Comparison of ENCODE assay signal across 9 cellular contexts in genomic region chr3:156751461-156752025, GRCh38.
A peak's percentile ranks its signal among the peaks of the same experiment; 100 is the strongest.
DNase-seq lines count a peak whose midpoint lies in the region; ATAC-seq and TF ChIP-seq lines count a peak whose summit lies in the region.
"Had no signal": no experiment of that assay in that cellular context is flagged by ENCODE, and none has a peak within 500 bp of the region (broad histone marks: within the 10 kb centered on the region; RNA-seq: fewer than 3 reads in every experiment).

No MANE protein-coding gene starts in this region.

- no peak for TF ChIP-seq POLR2A in transverse colon (IDR thresholded peaks at IDR 0.05)

- 20% methylated on average over 15 of the region's 15 CpGs for WGBS in HUES64
- 65 to 78% methylated on average over 10 to 15 of the region's 15 CpGs for WGBS in transverse colon (ENCODE audit: low coverage in 1 of 2), 2 donors

- no peak for DNase-seq in central memory CD8-positive, alpha-beta T cell (ENCODE audit: low spot score in 2 of 2)
- DNase-seq in islet precursor cell (peak; percentile 91), transverse colon (peak; percentile 8), HPDE6-E6E7 (ENCODE audit: extremely low spot score) (no peak)
- DNase-seq: activated CD8-positive, alpha-beta T cell treated with anti-CD3 and anti-CD28 coated beads for 36 hours; erythroblast had no signal

- peak overlapping the region; percentile 74 for H3K27ac ChIP-seq in HUES64 (ENCODE audit: low read depth, low read length)
- H3K27ac ChIP-seq in transverse colon = no peak overlapping the region

- H3K27me3 ChIP-seq in HUES64 (ENCODE audit: insufficient read depth, low read length) (no peaks in the 10 kb centered on the region), transverse colon (no peaks in the 10 kb centered on the region)

- no peaks in the 10 kb centered on the region for H3K9me3 Mint-ChIP-seq in central memory CD8-positive, alpha-beta T cell

- TF ChIP-seq CTCF in transverse colon (IDR thresholded peaks at IDR 0.05) = no peak

- H3K4me1 ChIP-seq in HUES64 (ENCODE audit: insufficient read depth, low read length) (peaks cover 33% of the 10 kb centered on the region), transverse colon (no peaks in the 10 kb centered on the region)

- peak overlapping the region; percentile 7 for H3K27ac Mint-ChIP-seq in central memory CD8-positive, alpha-beta T cell (ENCODE audit: low read depth)
- H3K27ac Mint-ChIP-seq: activated CD8-positive, alpha-beta T cell treated with anti-CD3 and anti-CD28 coated beads for 36 hours had no signal

- H3K9ac ChIP-seq in HUES64 (ENCODE audit: low read depth, low read length) = peak overlapping the region; percentile 68; the same call in 1 of the 2 replicates

- no peaks in the 10 kb centered on the region for H3K36me3 ChIP-seq in HUES64 (ENCODE audit: insufficient read depth, low read length)
- H3K36me3 ChIP-seq in transverse colon = no peaks in the 10 kb centered on the region

- H3K4me3 Mint-ChIP-seq in central memory CD8-positive, alpha-beta T cell = no peak overlapping the region
- H3K4me3 Mint-ChIP-seq: activated CD8-positive, alpha-beta T cell treated with anti-CD3 and anti-CD28 coated beads for 36 hours had no signal

- peaks cover 24% of the 10 kb centered on the region for H3K27me3 Mint-ChIP-seq in central memory CD8-positive, alpha-beta T cell

- peak overlapping the region; percentile 26 for H3K4me3 ChIP-seq in HUES64 (ENCODE audit: low read length)
- no peak overlapping the region for H3K4me3 ChIP-seq in transverse colon

- H3K9me3 ChIP-seq in HUES64 (ENCODE audit: insufficient read depth, low read depth, low read length) (peaks cover 7% of the 10 kb centered on the region; the same call in 1 of the 2 replicates), transverse colon (no peaks in the 10 kb centered on the region)

- no peak for TF ChIP-seq EP300 in transverse colon (IDR thresholded peaks at IDR 0.05; ENCODE audit: low read depth)

- intact Hi-C loops in transverse colon (cut with DNase I; ENCODE audit: low total_unique reads) = no loop called here

- in situ Hi-C loops in transverse colon (cut with MboI; ENCODE audit: low pct_ligation_motif_present in 1 of 4, low pct_unique_long_range_greater_than_20kb in 1 of 4, low sequenced_read_pairs in 3 of 4) = no loop called here

- H3K36me3 Mint-ChIP-seq in central memory CD8-positive, alpha-beta T cell (ENCODE audit: insufficient read depth) = no peaks in the 10 kb centered on the region

- no peak for ATAC-seq in central memory CD8-positive, alpha-beta T cell (replicated peaks; ENCODE audit: extremely low read depth, poor library complexity, severe bottlenecking)
- ATAC-seq in GM18502 (IDR thresholded peaks at IDR 0.05; ENCODE audit: poor library complexity, unreplicated experiment) = no peak
- no peak for ATAC-seq in GM21526 (IDR thresholded peaks at IDR 0.05; ENCODE audit: low FRiP score, unreplicated experiment)
- ATAC-seq: activated CD8-positive, alpha-beta T cell treated with anti-CD3 and anti-CD28 coated beads for 36 hours had no signal

- H3K4me1 Mint-ChIP-seq in central memory CD8-positive, alpha-beta T cell = no peaks in the 10 kb centered on the region

Comparison
In these comparisons a context has a peak if more than half of its experiments do, and no peak if none do; other contexts are left out.
1. DNase-seq: peak in islet precursor cell (single experiment) and transverse colon (single experiment); none in central memory CD8-positive, alpha-beta T cell (0 of 2) and HPDE6-E6E7 (single experiment).